ENCODE assay signal across 8 cellular contexts in the genomic region with DNA sequence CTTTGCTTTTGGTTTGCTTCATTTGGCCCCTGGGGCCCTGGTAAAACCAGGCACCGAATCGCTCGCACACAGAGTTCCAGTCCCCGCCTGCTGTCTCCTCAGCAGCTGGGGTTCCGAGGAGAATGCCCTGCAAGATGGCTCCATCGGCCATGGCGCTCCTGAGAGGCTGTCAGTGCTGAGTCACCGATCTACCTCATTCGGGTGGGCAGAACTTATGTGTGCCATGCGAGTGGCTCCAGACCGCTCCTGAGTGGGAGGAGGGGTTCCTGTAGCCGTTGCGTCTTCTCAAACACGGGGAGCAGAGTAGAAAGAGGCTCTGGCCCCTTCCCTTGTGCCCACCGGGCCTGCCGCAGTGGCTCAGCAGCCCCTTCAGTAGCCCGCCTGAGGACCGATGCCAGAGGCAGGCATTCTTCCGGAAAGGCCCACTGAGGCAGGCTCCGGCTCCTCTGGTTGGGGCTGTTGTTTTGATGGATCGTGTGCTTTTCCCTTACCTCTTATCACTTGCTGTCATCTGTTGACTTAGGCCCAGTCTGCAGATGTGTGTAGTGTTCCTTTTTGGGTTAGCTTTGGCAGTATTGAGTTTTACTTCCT. TPM values are rescaled to one million over a fixed set of nuclear protein-coding genes. Genes with fewer than 3 reads are reported as not detected.
A peak's percentile ranks its signal among the peaks of the same experiment; 100 is the strongest.
DNase-seq lines count a peak whose midpoint lies in the region; TF ChIP-seq lines count a peak whose summit lies in the region.

No MANE protein-coding gene starts in this region.

- no peak for TF ChIP-seq CTCF in cardiac muscle cell (IDR thresholded peaks at IDR 0.05; ENCODE audit: low read depth, low read length)

- H3K9me3 ChIP-seq in cardiac muscle cell (ENCODE audit: low read depth) (no peaks in the 10 kb centered on the region), iPS-20b (ENCODE audit: insufficient read depth, low read depth, low read length) (no peaks in the 10 kb centered on the region)

- H3K4me3 ChIP-seq in cardiac muscle cell (peak overlapping the region; percentile 92), iPS-20b (ENCODE audit: low read length) (peak overlapping the region; percentile 98)

- DNase-seq in cardiac muscle cell (ENCODE audit: low read depth in 1 of 2, low spot score in 1 of 2) (peak; percentile 39 to 79), cardiac septum (ENCODE audit: low spot score) (no peak), HT-29 (ENCODE audit: low spot score) (peak; percentile 50), T-helper 2 cell (peak in 4 of 5 experiments; percentile 55 to 83 (median 68)), anterior cingulate cortex (lab: John Stamatoyannopoulos, UW) (peak in 32 of 58 donors; percentile 17 to 83 (median 56)), midbrain (lab: John Stamatoyannopoulos, UW) (no peak)
- peak; percentile 52 to 73 (median 68) for DNase-seq in stimulated activated CD4-positive, alpha-beta T cell treated with anti-CD3 and anti-CD28 coated beads, Interleukin-12 subunit alpha, Interleukin-12 subunit beta, amount 100 ng/mL, for 48 hours (ENCODE audit: low read depth in 2 of 3, low spot score in 1 of 3)

- no peaks in the 10 kb centered on the region for H3K27me3 ChIP-seq in cardiac muscle cell
- H3K27me3 ChIP-seq in iPS-20b (ENCODE audit: insufficient read depth, low read length), result no peaks in the 10 kb centered on the region

- H3K36me3 ChIP-seq in cardiac muscle cell (peaks cover 20% of the 10 kb centered on the region), iPS-20b (ENCODE audit: insufficient read depth, low read depth, low read length) (peaks cover 34% of the 10 kb centered on the region)

- peak overlapping the region; percentile 53 for H3K27ac ChIP-seq in cardiac muscle cell
- H3K27ac ChIP-seq in iPS-20b (ENCODE audit: low read length), result peak overlapping the region; percentile 67

- intact Hi-C loops in cardiac septum (cut with DNase I), result loop anchor here (2.0 kb wide), 1 partner anchor 16 kb away; the partner anchor contains the start of gene SMARCD3

- peak overlapping the region; percentile 86 for H3K9ac ChIP-seq in iPS-20b (ENCODE audit: low read depth, low read length)

- peaks cover 9% of the 10 kb centered on the region for H3K4me1 ChIP-seq in cardiac muscle cell (ENCODE audit: low read depth)
- H3K4me1 ChIP-seq in iPS-20b (ENCODE audit: insufficient read depth, low read length), result peaks cover 3% of the 10 kb centered on the region; the same call in 1 of the 2 replicates

RNA-seq across cellular contexts. Expression of gene CHPF2, which starts 0.9 kb away (rescaled TPM):
- 37.0 and 45.5 TPM in 2 replicates for total RNA-seq in cardiac muscle cell
- 26.9 and 31.7 TPM in 2 replicates for polyA plus RNA-seq in cardiac muscle cell
- 31.0 TPM for total RNA-seq in cardiac septum
- 72.5 and 87.7 TPM in 2 replicates for total RNA-seq in HT-29 (2014; rRNA removed; shearing (Covaris generic))

RNA-seq across cellular contexts. Expression of gene ABCF2, which starts 6.2 kb away (rescaled TPM):
- 34.3 and 38.1 TPM in 2 replicates for total RNA-seq in cardiac muscle cell
- polyA plus RNA-seq in cardiac muscle cell, result 32.7 and 32.9 TPM in 2 replicates
- total RNA-seq in cardiac septum, result 28.8 TPM
- total RNA-seq in HT-29 (2014; rRNA removed; shearing (Covaris generic)), result 80.2 and 82.5 TPM in 2 replicates

RNA-seq across cellular contexts. Expression of gene SMARCD3, which starts 15.3 kb away (rescaled TPM):
- total RNA-seq in cardiac muscle cell (180 and 191 TPM in 2 replicates), cardiac septum (112 TPM)
- 237 and 238 TPM in 2 replicates for polyA plus RNA-seq in cardiac muscle cell
- total RNA-seq in HT-29 (2014; rRNA removed; shearing (Covaris generic)), result 1.1 and 1.3 TPM in 2 replicates

RNA-seq across cellular contexts. Expression of gene H2BK1, which starts 22.9 kb away (rescaled TPM):
- total RNA-seq in cardiac muscle cell (not detected in 2 replicates), cardiac septum (not detected)
- not detected in 2 replicates for polyA plus RNA-seq in cardiac muscle cell
- total RNA-seq in HT-29 (2014; rRNA removed; shearing (Covaris generic)), result not detected in 2 replicates

RNA-seq across cellular contexts. Expression of gene ASB10, which starts 46.2 kb away (rescaled TPM):
- 1.0 and 1.4 TPM in 2 replicates for total RNA-seq in cardiac muscle cell
- 0.57 TPM in 1 of 2 replicates, not detected in the other for polyA plus RNA-seq in cardiac muscle cell
- 17.3 TPM for total RNA-seq in cardiac septum
- total RNA-seq in HT-29 (2014; rRNA removed; shearing (Covaris generic)), result not detected in 2 replicates

Comparison
In these comparisons a context has a peak if more than half of its experiments do, and no peak if none do; other contexts are left out.
1. DNase-seq: peak in cardiac muscle cell (2 of 2), HT-29 (single experiment), T-helper 2 cell (4 of 5), anterior cingulate cortex (32 of 58) and stimulated activated CD4-positive, alpha-beta T cell treated with anti-CD3 and anti-CD28 coated beads, Interleukin-12 subunit alpha, Interleukin-12 subunit beta, amount 100 ng/mL, for 48 hours (3 of 3); none in cardiac septum (single experiment) and midbrain (single experiment).
2. RNA of gene SMARCD3, which starts 15.3 kb away (total RNA-seq): 180 to 191 TPM in cardiac muscle cell and 112 TPM in cardiac septum (single experiment); 1.1 to 1.3 TPM in HT-29; every median in the first group is over 10 times any median in the second.